Comparison of ENCODE assay signal across 10 cellular contexts in the genomic region with DNA sequence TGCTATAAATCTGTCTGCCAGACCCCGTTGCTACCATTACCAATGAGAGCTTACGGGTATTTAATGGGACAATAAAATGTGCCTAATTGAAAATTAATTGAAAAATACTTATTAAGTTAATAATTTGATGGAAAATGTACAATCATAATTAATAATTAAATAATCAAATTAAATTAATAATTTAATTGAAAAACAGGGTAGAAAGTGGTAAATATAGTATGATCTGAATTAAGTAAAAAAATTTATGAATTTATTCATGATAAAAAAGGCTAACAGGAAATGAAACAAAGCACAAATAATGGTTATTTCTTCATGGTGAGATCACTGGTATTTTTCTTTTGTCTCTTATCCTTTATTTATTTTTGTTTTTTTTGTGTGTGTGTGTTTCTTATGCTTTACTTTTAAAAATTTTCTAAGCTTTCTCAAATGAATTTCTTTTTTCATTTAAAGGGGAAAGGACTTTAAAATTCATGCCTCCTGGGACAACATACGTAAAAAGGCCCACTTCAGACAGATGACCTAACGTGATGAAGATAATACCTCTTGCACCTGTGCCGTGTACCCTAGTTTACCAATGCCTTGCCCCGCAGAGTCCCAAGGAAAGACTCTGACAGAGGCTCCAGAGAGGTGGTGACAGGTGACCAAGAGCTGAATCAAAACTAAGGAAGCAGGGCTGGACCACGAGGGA.
"Had no signal": no experiment of that assay in that cellular context is flagged by ENCODE, and none has a peak within 500 bp of the region (broad histone marks: within the 10 kb centered on the region; RNA-seq: fewer than 3 reads in every experiment).

No MANE protein-coding gene starts in this region.

- DNase-seq: activated gamma-delta T cell, amniotic stem cell, dorsolateral prefrontal cortex, endodermal cell, foreskin keratinocyte, hypothalamus, midbrain, T1000, thyroid gland had no signal

- ATAC-seq: foreskin keratinocyte had no signal

- H3K4me1 ChIP-seq: foreskin keratinocyte had no signal

- FAIRE-seq: keratinocyte had no signal

- H3K4me3 ChIP-seq: dorsolateral prefrontal cortex, thyroid gland had no signal

- H3K36me3 ChIP-seq: thyroid gland had no signal

- H3K27me3 ChIP-seq: dorsolateral prefrontal cortex, thyroid gland had no signal

- H3K9me3 ChIP-seq: thyroid gland had no signal

- H3K27ac ChIP-seq: dorsolateral prefrontal cortex, foreskin keratinocyte, thyroid gland had no signal
